In the genomic region with DNA sequence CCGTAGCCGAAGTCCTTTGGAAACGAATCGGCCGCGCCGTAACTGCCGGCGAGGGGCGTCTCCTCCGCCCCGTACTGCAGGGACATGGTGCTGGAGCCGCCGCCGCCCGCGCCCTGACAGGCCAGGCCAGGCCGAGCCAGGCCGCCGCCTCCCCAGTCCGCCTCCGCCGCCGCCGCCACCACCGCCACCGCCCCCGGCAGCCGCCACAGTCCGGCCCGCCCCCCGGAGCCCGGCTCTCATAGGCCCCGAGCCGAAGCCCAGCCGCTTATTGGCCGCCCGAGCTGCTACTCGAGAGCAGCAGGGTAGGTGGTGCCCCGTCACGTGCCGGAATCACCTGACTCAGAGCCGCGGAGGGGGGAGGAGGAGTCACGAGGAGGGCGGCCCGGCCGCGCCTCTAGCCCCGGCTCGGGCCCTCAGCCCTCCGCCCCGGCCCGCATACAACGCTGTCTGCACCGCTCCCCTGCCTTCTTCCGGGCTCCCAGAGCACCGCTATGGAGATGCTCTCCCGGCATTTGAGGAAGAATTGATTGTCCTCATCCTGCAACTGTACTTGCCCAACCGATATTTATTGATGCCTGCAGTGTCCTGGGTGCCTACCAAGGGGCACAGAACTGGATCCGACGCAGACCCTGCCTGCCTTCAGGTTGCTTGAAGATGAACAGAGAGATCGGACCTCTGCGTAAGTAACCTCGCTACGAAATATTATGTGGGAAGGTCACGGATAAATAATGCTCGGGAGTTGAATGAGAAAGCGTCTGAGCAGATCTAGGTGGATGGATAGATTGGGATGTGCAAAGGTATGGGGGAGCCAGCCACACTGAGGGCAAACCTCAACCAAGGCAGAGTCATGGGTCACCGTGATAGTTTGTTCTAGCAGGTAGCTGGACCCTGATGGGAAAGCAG, we compare ENCODE assay signal across 1 cellular context.
TF ChIP-seq lines count a peak whose summit lies in the region.

A gene with protein sequence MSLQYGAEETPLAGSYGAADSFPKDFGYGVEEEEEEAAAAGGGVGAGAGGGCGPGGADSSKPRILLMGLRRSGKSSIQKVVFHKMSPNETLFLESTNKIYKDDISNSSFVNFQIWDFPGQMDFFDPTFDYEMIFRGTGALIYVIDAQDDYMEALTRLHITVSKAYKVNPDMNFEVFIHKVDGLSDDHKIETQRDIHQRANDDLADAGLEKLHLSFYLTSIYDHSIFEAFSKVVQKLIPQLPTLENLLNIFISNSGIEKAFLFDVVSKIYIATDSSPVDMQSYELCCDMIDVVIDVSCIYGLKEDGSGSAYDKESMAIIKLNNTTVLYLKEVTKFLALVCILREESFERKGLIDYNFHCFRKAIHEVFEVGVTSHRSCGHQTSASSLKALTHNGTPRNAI (minus strand): TSS at position 212 of the 903 bp plus-strand sequence. CDS start 126 bp downstream, at position 86.

TF ChIP-seq in GM12878, 131 proteins besides CTCF, POLR2A, EP300 and RAD21 (continued from another document and continues in another):
- TF ChIP-seq, protein P1, sequence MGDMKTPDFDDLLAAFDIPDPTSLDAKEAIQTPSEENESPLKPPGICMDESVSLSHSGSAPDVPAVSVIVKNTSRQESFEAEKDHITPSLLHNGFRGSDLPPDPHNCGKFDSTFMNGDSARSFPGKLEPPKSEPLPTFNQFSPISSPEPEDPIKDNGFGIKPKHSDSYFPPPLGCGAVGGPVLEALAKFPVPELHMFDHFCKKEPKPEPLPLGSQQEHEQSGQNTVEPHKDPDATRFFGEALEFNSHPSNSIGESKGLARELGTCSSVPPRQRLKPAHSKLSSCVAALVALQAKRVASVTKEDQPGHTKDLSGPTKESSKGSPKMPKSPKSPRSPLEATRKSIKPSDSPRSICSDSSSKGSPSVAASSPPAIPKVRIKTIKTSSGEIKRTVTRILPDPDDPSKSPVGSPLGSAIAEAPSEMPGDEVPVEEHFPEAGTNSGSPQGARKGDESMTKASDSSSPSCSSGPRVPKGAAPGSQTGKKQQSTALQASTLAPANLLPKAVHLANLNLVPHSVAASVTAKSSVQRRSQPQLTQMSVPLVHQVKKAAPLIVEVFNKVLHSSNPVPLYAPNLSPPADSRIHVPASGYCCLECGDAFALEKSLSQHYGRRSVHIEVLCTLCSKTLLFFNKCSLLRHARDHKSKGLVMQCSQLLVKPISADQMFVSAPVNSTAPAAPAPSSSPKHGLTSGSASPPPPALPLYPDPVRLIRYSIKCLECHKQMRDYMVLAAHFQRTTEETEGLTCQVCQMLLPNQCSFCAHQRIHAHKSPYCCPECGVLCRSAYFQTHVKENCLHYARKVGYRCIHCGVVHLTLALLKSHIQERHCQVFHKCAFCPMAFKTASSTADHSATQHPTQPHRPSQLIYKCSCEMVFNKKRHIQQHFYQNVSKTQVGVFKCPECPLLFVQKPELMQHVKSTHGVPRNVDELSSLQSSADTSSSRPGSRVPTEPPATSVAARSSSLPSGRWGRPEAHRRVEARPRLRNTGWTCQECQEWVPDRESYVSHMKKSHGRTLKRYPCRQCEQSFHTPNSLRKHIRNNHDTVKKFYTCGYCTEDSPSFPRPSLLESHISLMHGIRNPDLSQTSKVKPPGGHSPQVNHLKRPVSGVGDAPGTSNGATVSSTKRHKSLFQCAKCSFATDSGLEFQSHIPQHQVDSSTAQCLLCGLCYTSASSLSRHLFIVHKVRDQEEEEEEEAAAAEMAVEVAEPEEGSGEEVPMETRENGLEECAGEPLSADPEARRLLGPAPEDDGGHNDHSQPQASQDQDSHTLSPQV (IDR thresholded peaks at IDR 0.05), result no peak
- TF ChIP-seq, protein P2, sequence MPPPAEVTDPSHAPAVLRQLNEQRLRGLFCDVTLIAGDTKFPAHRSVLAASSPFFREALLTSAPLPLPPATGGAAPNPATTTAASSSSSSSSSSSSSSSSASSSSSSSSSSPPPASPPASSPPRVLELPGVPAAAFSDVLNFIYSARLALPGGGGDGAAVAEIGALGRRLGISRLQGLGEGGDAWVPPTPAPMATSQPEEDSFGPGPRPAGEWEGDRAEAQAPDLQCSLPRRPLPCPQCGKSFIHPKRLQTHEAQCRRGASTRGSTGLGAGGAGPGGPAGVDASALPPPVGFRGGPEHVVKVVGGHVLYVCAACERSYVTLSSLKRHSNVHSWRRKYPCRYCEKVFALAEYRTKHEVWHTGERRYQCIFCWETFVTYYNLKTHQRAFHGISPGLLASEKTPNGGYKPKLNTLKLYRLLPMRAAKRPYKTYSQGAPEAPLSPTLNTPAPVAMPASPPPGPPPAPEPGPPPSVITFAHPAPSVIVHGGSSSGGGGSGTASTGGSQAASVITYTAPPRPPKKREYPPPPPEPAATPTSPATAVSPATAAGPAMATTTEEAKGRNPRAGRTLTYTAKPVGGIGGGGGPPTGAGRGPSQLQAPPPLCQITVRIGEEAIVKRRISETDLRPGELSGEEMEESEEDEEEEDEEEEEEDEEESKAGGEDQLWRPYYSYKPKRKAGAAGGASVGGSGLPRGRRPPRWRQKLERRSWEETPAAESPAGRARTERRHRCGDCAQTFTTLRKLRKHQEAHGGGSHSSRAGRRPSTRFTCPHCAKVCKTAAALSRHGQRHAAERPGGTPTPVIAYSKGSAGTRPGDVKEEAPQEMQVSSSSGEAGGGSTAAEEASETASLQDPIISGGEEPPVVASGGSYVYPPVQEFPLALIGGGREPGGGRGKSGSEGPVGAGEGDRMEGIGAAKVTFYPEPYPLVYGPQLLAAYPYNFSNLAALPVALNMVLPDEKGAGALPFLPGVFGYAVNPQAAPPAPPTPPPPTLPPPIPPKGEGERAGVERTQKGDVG (CRISPR knock-in tag; IDR thresholded peaks at IDR 0.05), result no peak
- no peak for TF ChIP-seq FOXM1 (IDR thresholded peaks at IDR 0.05; ENCODE audit: low read depth, low read length)
- 0 out of 2 replicates have a peak, but pooled peaks have one; percentile 14 for TF ChIP-seq ESRRA (IDR thresholded peaks at IDR 0.05; ENCODE audit: low read length)
- TF ChIP-seq, protein P3, sequence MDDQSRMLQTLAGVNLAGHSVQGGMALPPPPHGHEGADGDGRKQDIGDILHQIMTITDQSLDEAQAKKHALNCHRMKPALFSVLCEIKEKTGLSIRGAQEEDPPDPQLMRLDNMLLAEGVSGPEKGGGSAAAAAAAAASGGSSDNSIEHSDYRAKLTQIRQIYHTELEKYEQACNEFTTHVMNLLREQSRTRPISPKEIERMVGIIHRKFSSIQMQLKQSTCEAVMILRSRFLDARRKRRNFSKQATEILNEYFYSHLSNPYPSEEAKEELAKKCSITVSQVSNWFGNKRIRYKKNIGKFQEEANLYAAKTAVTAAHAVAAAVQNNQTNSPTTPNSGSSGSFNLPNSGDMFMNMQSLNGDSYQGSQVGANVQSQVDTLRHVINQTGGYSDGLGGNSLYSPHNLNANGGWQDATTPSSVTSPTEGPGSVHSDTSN (IDR thresholded peaks at IDR 0.05; ENCODE audit: insufficient replicate concordance, low read depth, low read length), result peak; percentile 98
- peak; percentile 61; the same call in 1 of the 2 replicates for TF ChIP-seq NBN (IDR thresholded peaks at IDR 0.05)
- TF ChIP-seq, protein P4, sequence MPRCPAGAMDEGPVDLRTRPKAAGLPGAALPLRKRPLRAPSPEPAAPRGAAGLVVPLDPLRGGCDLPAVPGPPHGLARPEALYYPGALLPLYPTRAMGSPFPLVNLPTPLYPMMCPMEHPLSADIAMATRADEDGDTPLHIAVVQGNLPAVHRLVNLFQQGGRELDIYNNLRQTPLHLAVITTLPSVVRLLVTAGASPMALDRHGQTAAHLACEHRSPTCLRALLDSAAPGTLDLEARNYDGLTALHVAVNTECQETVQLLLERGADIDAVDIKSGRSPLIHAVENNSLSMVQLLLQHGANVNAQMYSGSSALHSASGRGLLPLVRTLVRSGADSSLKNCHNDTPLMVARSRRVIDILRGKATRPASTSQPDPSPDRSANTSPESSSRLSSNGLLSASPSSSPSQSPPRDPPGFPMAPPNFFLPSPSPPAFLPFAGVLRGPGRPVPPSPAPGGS (IDR thresholded peaks at IDR 0.05; ENCODE audit: borderline replicate concordance, insufficient read depth, low read depth, low read length, poor library complexity, severe bottlenecking), result peak; percentile 75
- TF ChIP-seq NR2C1 (IDR thresholded peaks at IDR 0.05), result peak; percentile 24; the same call in 1 of the 2 replicates
- TF ChIP-seq BHLHE40 (IDR thresholded peaks at IDR 0.05; ENCODE audit: borderline replicate concordance in 1 of 2, low read depth in 2 of 2, low read length in 1 of 2), result peak; percentile 99 to 100
- TF ChIP-seq, protein P5, sequence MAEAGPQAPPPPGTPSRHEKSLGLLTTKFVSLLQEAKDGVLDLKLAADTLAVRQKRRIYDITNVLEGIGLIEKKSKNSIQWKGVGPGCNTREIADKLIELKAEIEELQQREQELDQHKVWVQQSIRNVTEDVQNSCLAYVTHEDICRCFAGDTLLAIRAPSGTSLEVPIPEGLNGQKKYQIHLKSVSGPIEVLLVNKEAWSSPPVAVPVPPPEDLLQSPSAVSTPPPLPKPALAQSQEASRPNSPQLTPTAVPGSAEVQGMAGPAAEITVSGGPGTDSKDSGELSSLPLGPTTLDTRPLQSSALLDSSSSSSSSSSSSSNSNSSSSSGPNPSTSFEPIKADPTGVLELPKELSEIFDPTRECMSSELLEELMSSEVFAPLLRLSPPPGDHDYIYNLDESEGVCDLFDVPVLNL (IDR thresholded peaks at IDR 0.05; ENCODE audit: low read depth, low read length), result no peak
- TF ChIP-seq, protein P6, sequence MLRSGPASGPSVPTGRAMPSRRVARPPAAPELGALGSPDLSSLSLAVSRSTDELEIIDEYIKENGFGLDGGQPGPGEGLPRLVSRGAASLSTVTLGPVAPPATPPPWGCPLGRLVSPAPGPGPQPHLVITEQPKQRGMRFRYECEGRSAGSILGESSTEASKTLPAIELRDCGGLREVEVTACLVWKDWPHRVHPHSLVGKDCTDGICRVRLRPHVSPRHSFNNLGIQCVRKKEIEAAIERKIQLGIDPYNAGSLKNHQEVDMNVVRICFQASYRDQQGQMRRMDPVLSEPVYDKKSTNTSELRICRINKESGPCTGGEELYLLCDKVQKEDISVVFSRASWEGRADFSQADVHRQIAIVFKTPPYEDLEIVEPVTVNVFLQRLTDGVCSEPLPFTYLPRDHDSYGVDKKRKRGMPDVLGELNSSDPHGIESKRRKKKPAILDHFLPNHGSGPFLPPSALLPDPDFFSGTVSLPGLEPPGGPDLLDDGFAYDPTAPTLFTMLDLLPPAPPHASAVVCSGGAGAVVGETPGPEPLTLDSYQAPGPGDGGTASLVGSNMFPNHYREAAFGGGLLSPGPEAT (IDR thresholded peaks at IDR 0.05; ENCODE audit: low read depth), result peak; percentile 27; the same call in 1 of the 2 replicates
- peak; percentile 99 for TF ChIP-seq RAD51 (IDR thresholded peaks at IDR 0.05)
- TF ChIP-seq RELA (IDR thresholded peaks at IDR 0.05; ENCODE audit: borderline replicate concordance, partially characterized antibody), result peak; percentile 93
- TF ChIP-seq CHD2 (IDR thresholded peaks at IDR 0.05; ENCODE audit: borderline replicate concordance, low read depth, low read length), result peak; percentile 87; the same call in 1 of the 2 replicates
- 0 out of 2 replicates have a peak, but pooled peaks have one; percentile 24 for TF ChIP-seq PAX5 (IDR thresholded peaks at IDR 0.05; ENCODE audit: borderline replicate concordance, low read depth, low read length)
- peak; percentile 12; the same call in 1 of the 2 replicates for TF ChIP-seq ASH2L (IDR thresholded peaks at IDR 0.05; ENCODE audit: borderline replicate concordance, low read depth)
- TF ChIP-seq CBX5 (IDR thresholded peaks at IDR 0.05; ENCODE audit: low read depth), result 0 out of 2 replicates have a peak, but pooled peaks have one; percentile 6
- TF ChIP-seq ATF7 (IDR thresholded peaks at IDR 0.05; ENCODE audit: low read depth), result no peak
- TF ChIP-seq, protein P7, sequence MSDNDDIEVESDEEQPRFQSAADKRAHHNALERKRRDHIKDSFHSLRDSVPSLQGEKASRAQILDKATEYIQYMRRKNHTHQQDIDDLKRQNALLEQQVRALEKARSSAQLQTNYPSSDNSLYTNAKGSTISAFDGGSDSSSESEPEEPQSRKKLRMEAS (IDR thresholded peaks at IDR 0.05; ENCODE audit: low read depth, low read length), result peak; percentile 97
- TF ChIP-seq CREB1 (IDR thresholded peaks at IDR 0.05; ENCODE audit: low read depth), result peak; percentile 63
- peak; percentile 39 for TF ChIP-seq KLF5 (IDR thresholded peaks at IDR 0.05; ENCODE audit: partially characterized antibody)
- TF ChIP-seq, protein P8, sequence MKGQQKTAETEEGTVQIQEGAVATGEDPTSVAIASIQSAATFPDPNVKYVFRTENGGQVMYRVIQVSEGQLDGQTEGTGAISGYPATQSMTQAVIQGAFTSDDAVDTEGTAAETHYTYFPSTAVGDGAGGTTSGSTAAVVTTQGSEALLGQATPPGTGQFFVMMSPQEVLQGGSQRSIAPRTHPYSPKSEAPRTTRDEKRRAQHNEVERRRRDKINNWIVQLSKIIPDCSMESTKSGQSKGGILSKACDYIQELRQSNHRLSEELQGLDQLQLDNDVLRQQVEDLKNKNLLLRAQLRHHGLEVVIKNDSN (IDR thresholded peaks at IDR 0.05; ENCODE audit: borderline replicate concordance, extremely low read length, insufficient read depth, low read depth, low read length), result peak; percentile 99
- no peak for TF ChIP-seq SPI1 (IDR thresholded peaks at IDR 0.05; ENCODE audit: borderline replicate concordance, insufficient read depth, low read depth, low read length)
- no peak for TF ChIP-seq SREBF2 (IDR thresholded peaks at IDR 0.05; ENCODE audit: low read length)
- TF ChIP-seq JUNB (IDR thresholded peaks at IDR 0.05), result no peak
- peak; percentile 81 for TF ChIP-seq MXI1 (IDR thresholded peaks at IDR 0.05; ENCODE audit: low read depth, low read length)
- TF ChIP-seq YY1 (IDR thresholded peaks at IDR 0.05; ENCODE audit: low read depth, low read length), result peak; percentile 74
- TF ChIP-seq POLR2AphosphoS5 (IDR thresholded peaks at IDR 0.05; ENCODE audit: low read length), result peak; percentile 71; the same call in 1 of the 2 replicates
- no peak for TF ChIP-seq ZSCAN29 (IDR thresholded peaks at IDR 0.05)
- TF ChIP-seq RUNX3 (IDR thresholded peaks at IDR 0.05; ENCODE audit: low read length), result no peak; the same call in none of the 2 replicates
- no peak for TF ChIP-seq ZBED1 (IDR thresholded peaks at IDR 0.05; ENCODE audit: borderline replicate concordance)
- TF ChIP-seq BCL11A (IDR thresholded peaks at IDR 0.05; ENCODE audit: low read depth, low read length), result no peak
- TF ChIP-seq TCF7 (IDR thresholded peaks at IDR 0.05; ENCODE audit: borderline replicate concordance), result no peak
- TF ChIP-seq FOS (IDR thresholded peaks at IDR 0.05; ENCODE audit: borderline replicate concordance, extremely low read depth, insufficient read length), result peak; percentile 85
- no peak for TF ChIP-seq POLR2AphosphoS2 (IDR thresholded peaks at IDR 0.05; ENCODE audit: low read depth, low read length)
- 0 out of 2 replicates have a peak, but pooled peaks have one; percentile 49 for TF ChIP-seq RCOR1 (conservative IDR thresholded peaks at IDR 0.05; ENCODE audit: low read depth, low read length)
- TF ChIP-seq ZNF207 (IDR thresholded peaks at IDR 0.05; ENCODE audit: borderline replicate concordance), result peak; percentile 30; the same call in 1 of the 2 replicates
- TF ChIP-seq, protein P9, sequence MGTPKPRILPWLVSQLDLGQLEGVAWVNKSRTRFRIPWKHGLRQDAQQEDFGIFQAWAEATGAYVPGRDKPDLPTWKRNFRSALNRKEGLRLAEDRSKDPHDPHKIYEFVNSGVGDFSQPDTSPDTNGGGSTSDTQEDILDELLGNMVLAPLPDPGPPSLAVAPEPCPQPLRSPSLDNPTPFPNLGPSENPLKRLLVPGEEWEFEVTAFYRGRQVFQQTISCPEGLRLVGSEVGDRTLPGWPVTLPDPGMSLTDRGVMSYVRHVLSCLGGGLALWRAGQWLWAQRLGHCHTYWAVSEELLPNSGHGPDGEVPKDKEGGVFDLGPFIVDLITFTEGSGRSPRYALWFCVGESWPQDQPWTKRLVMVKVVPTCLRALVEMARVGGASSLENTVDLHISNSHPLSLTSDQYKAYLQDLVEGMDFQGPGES (IDR thresholded peaks at IDR 0.05), result peak; percentile 78
